ENCODE assay signal across 3 cellular contexts in genomic region chr4:8664031-8664805, GRCh38.
TF ChIP-seq lines count a peak whose summit lies in the region.

No MANE protein-coding gene starts in this region.

TF ChIP-seq in SK-N-SH treated with all-trans-retinoic acid at 6 μM for 48 hours, 23 proteins besides CTCF, POLR2A, EP300 and RAD21:
- TF ChIP-seq CSDC2 (CRISPR knock-in tag; IDR thresholded peaks at IDR 0.05) (no peak), ZFP3 (CRISPR knock-in tag; IDR thresholded peaks at IDR 0.05) (peak; percentile 61; the same call in 1 of the 2 replicates)

TF ChIP-seq in SK-N-SH, 30 proteins besides CTCF, POLR2A, EP300 and RAD21:
- no peak for TF ChIP-seq FOXM1 (IDR thresholded peaks at IDR 0.05; ENCODE audit: low read depth)
- TF ChIP-seq GATA2 (CRISPR knock-in tag; IDR thresholded peaks at IDR 0.05) = no peak
- TF ChIP-seq GABPA (IDR thresholded peaks at IDR 0.05; ENCODE audit: low read depth) = no peak
- TF ChIP-seq JUND (IDR thresholded peaks at IDR 0.05) = no peak
- TF ChIP-seq FOSL2 (IDR thresholded peaks at IDR 0.05; ENCODE audit: borderline replicate concordance, low read depth) = no peak
- TF ChIP-seq MEF2A (IDR thresholded peaks at IDR 0.05; ENCODE audit: borderline replicate concordance, low read depth) = no peak
- TF ChIP-seq RXRA (IDR thresholded peaks at IDR 0.05; ENCODE audit: borderline replicate concordance, low read depth) = no peak
- TF ChIP-seq USF1 (IDR thresholded peaks at IDR 0.05; ENCODE audit: borderline replicate concordance, low read depth) = no peak
- no peak for TF ChIP-seq NRF1 (IDR thresholded peaks at IDR 0.05; ENCODE audit: low read depth, low read length)

TF ChIP-seq in H1, 55 proteins besides CTCF, POLR2A, EP300 and RAD21:
- TF ChIP-seq KDM1A (IDR thresholded peaks at IDR 0.05; ENCODE audit: borderline replicate concordance, low read length) (peak; percentile 17; the same call in 1 of the 2 replicates), MAFK (IDR thresholded peaks at IDR 0.05; ENCODE audit: low read depth, low read length) (no peak)
